In the genomic region with DNA sequence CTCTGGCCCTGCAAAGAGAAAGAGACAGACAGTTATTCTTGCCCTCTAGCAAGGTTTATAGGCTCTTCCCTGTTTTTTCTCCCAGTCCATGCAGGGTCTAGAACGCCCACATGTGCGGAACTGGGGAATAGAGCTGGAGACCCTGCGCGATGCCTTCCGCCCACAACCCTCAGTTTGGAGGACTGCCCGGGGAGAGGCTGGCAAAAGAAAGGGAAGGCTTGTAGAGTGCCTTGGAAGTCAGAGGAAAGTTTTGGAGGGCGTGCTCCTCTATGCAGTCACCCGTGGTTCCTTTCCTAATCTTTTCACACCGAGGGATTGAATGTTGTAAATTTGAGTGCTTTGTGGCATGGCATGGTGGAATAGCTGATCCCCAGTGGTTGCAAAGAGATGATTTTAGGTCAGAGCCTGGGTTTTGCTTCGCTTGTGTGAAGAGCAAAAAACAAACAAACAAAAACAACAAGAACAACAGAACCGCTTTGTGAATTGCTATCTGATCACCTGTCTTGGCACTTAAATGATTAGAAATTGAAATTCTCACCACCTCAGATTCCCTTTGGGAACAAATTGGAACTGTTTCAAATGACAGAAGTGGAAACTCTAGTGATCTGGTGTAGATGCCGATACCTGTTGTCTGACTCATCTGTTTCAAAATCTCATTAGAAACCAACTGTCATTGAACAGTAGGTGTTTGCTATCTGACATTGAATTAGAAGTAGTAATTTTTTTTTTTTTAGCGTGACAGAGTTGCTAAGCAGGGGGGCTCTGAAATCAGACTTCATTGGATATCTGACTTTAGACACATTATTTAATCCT, we compare ENCODE assay signal across 8 cellular contexts. TPM values are rescaled to one million over a fixed set of nuclear protein-coding genes. Genes with fewer than 3 reads are reported as not detected.
DNase-seq lines count a peak whose midpoint lies in the region; ATAC-seq and TF ChIP-seq lines count a peak whose summit lies in the region.

No MANE protein-coding gene starts in this region.

- no peaks in the 10 kb centered on the region for H3K9me3 ChIP-seq in T-helper 17 cell (ENCODE audit: control insufficient read depth, low read length, poor library complexity, severe bottlenecking)

- peaks cover 19% of the 10 kb centered on the region for H3K4me1 ChIP-seq in foreskin keratinocyte

- H3K36me3 Mint-ChIP-seq in T-helper 17 cell (ENCODE audit: low read depth) (peaks cover 2% of the 10 kb centered on the region), osteocyte (ENCODE audit: unreplicated experiment) (no peaks in the 10 kb centered on the region)

- DNase-seq in EL (peak; percentile 57), T-helper 17 cell (no peak), foreskin keratinocyte (peak in 1 of 2 donors; percentile 44), osteocyte (ENCODE audit: extremely low spot score, unreplicated experiment) (no peak)
- DNase-seq in stimulated activated CD4-positive, alpha-beta T cell treated with anti-CD3 and anti-CD28 coated beads, Interleukin-12 subunit alpha, Interleukin-12 subunit beta, amount 100 ng/mL, for 4 hours: no peak

- TF ChIP-seq CTCF in foreskin keratinocyte (conservative IDR thresholded peaks at IDR 0.05): no peak
- TF ChIP-seq CTCF in osteocyte (IDR thresholded peaks at IDR 0.05): no peak

- peaks cover 11% of the 10 kb centered on the region for H3K4me1 Mint-ChIP-seq in T-helper 17 cell
- peaks cover 27% of the 10 kb centered on the region for H3K4me1 Mint-ChIP-seq in osteocyte (ENCODE audit: unreplicated experiment)

- H3K9me3 Mint-ChIP-seq in osteocyte (ENCODE audit: unreplicated experiment): no peaks in the 10 kb centered on the region

- no peaks in the 10 kb centered on the region for H3K27me3 ChIP-seq in foreskin keratinocyte

- ATAC-seq in HG02885 (IDR thresholded peaks at IDR 0.05; ENCODE audit: poor library complexity, unreplicated experiment): peak; percentile 4
- no peak for ATAC-seq in T-helper 17 cell
- ATAC-seq in foreskin keratinocyte: peak; percentile 27
- no peak for ATAC-seq in activated CD4-positive, CD25-positive, alpha-beta regulatory T cell treated with anti-CD3 and anti-CD28 coated beads, Interleukin-2, amount 50 U/mL, for 24 hours
- no peak for ATAC-seq in GM21367 (IDR thresholded peaks at IDR 0.05; ENCODE audit: unreplicated experiment)

- no peak overlapping the region for H3K27ac Mint-ChIP-seq in T-helper 17 cell
- H3K27ac Mint-ChIP-seq in osteocyte (ENCODE audit: unreplicated experiment): peak overlapping the region; percentile 93

- H3K4me3 Mint-ChIP-seq in T-helper 17 cell (peak overlapping the region; percentile 95), osteocyte (ENCODE audit: unreplicated experiment) (peak overlapping the region; percentile 92)

- H3K27ac ChIP-seq in foreskin keratinocyte: peak overlapping the region; percentile 22

- H3K27me3 Mint-ChIP-seq in T-helper 17 cell (peaks cover 34% of the 10 kb centered on the region), osteocyte (ENCODE audit: unreplicated experiment) (peaks cover 4% of the 10 kb centered on the region)

RNA-seq across cellular contexts. Expression of a gene that starts 1.0 kb away (rescaled TPM):
- total RNA-seq in T-helper 17 cell (under 1 TPM; 0.44 to 0.47 TPM), foreskin keratinocyte (9.5 and 11.7 TPM in 2 replicates), osteocyte (10.9 and 11.3 TPM in 2 replicates)
- polyA plus RNA-seq in foreskin keratinocyte: 1.0 and 1.7 TPM in 2 replicates

Comparison
In these comparisons a context has a peak if more than half of its experiments do, and no peak if none do; other contexts are left out.
1. ATAC-seq: peak in HG02885 (single experiment) and foreskin keratinocyte (single experiment); none in T-helper 17 cell (single experiment), activated CD4-positive, CD25-positive, alpha-beta regulatory T cell treated with anti-CD3 and anti-CD28 coated beads, Interleukin-2, amount 50 U/mL, for 24 hours (0 of 2) and GM21367 (single experiment).